In genomic region chr2:213016166-213016983, GRCh38 we compare ENCODE assay signal across 15 cellular contexts.
DNase-seq lines count a peak whose midpoint lies in the region; ATAC-seq, FAIRE-seq and TF ChIP-seq lines count a peak whose summit lies in the region.
"Had no signal": no experiment of that assay in that cellular context is flagged by ENCODE, and none has a peak within 500 bp of the region (broad histone marks: within the 10 kb centered on the region; RNA-seq: fewer than 3 reads in every experiment).

No MANE protein-coding gene starts in this region.

- ATAC-seq in GM19438 (IDR thresholded peaks at IDR 0.05; ENCODE audit: low read depth, unreplicated experiment) = peak; percentile 33
- peak; percentile 8 for ATAC-seq in HG03025 (IDR thresholded peaks at IDR 0.05; ENCODE audit: low FRiP score, unreplicated experiment)
- no peak for ATAC-seq in activated T-helper 17 cell treated with anti-CD3 and anti-CD28 coated beads, Interleukin-2, amount 50 U/mL, for 72 hours (replicated peaks)
- ATAC-seq: gastroesophageal sphincter had no signal

- DNase-seq in GM12891 (ENCODE audit: insufficient read length, low spot score) = no peak
- no peak for DNase-seq in amygdala (lab: John Stamatoyannopoulos, UW)
- no peak for DNase-seq in DMS53 (lab: John Stamatoyannopoulos, UW)
- no peak for DNase-seq in NCI-H187 (lab: John Stamatoyannopoulos, UW)
- no peak for DNase-seq in foreskin fibroblast
- DNase-seq: activated CD4-positive, alpha-beta T cell treated with anti-CD3 and anti-CD28 coated beads for 4 hours; dorsolateral prefrontal cortex; Kasumi-1; NCI-H446 treated with DMSO at 0.1 percent for 48 hours; Right ventricle myocardium superior had no signal

- H3K27ac Mint-ChIP-seq in activated T-helper 17 cell treated with anti-CD3 and anti-CD28 coated beads, Interleukin-2, amount 50 U/mL, for 72 hours = peak overlapping the region; percentile 88

- H3K36me3 Mint-ChIP-seq in activated T-helper 17 cell treated with anti-CD3 and anti-CD28 coated beads, Interleukin-2, amount 50 U/mL, for 72 hours (ENCODE audit: low read depth) = peaks cover 18% of the 10 kb centered on the region

- no peak for TF ChIP-seq CTCF in foreskin fibroblast (IDR thresholded peaks at IDR 0.05; ENCODE audit: low read depth, low read length)

- H3K27me3 Mint-ChIP-seq in activated T-helper 17 cell treated with anti-CD3 and anti-CD28 coated beads, Interleukin-2, amount 50 U/mL, for 72 hours = peaks cover 3% of the 10 kb centered on the region

- no peak for TF ChIP-seq POLR2A in GM12891 (IDR thresholded peaks at IDR 0.05; ENCODE audit: low read depth, low read length)

- H3K9me3 Mint-ChIP-seq in activated T-helper 17 cell treated with anti-CD3 and anti-CD28 coated beads, Interleukin-2, amount 50 U/mL, for 72 hours = no peaks in the 10 kb centered on the region

- H3K4me3 Mint-ChIP-seq in activated T-helper 17 cell treated with anti-CD3 and anti-CD28 coated beads, Interleukin-2, amount 50 U/mL, for 72 hours = peak overlapping the region; percentile 16

- no peak overlapping the region for H3K4me3 ChIP-seq in foreskin fibroblast (ENCODE audit: low read depth in 1 of 2, low read length in 2 of 2)
- H3K4me3 ChIP-seq: BLaER1 treated with 17β-estradiol and CSF1 and Interleukin-3, amounts not matched to agents 10 nM and 100 nM; dorsolateral prefrontal cortex; gastroesophageal sphincter had no signal

- H3K4me1 Mint-ChIP-seq in activated T-helper 17 cell treated with anti-CD3 and anti-CD28 coated beads, Interleukin-2, amount 50 U/mL, for 72 hours = peaks cover 10% of the 10 kb centered on the region

- FAIRE-seq in GM12891 (lab: Jason Lieb, UNC) = peak; percentile 87

TF ChIP-seq in GM12891, 5 proteins besides CTCF, POLR2A, EP300 and RAD21:
- TF ChIP-seq TAF1 (IDR thresholded peaks at IDR 0.05; ENCODE audit: low read depth, low read length) (no peak), POLR2AphosphoS5 (IDR thresholded peaks at IDR 0.05; ENCODE audit: low read depth, low read length) (peak; percentile 41; the same call in 1 of the 2 replicates)
